14 cellular contexts compared by ENCODE assay signal in genomic region chr2:221997100-221997499, GRCh38.
A peak's percentile ranks its signal among the peaks of the same experiment; 100 is the strongest.
DNase-seq lines count a peak whose midpoint lies in the region; ATAC-seq and TF ChIP-seq lines count a peak whose summit lies in the region.
"Had no signal": no experiment of that assay in that cellular context is flagged by ENCODE, and none has a peak within 500 bp of the region (broad histone marks: within the 10 kb centered on the region; RNA-seq: fewer than 3 reads in every experiment).

No MANE protein-coding gene starts in this region.

- H3K79me2 ChIP-seq in GM23248 (ENCODE audit: insufficient read depth) (no peaks in the 10 kb centered on the region), fibroblast of lung (ENCODE audit: control insufficient read depth, insufficient read depth, low read length) (no peaks in the 10 kb centered on the region)

- H3K4me1 ChIP-seq in GM23248 (ENCODE audit: insufficient read depth) = peaks cover 10% of the 10 kb centered on the region; the same call in 1 of the 2 replicates
- H3K4me1 ChIP-seq in fibroblast of lung (ENCODE audit: control insufficient read depth, extremely low read depth, insufficient read depth, low read length) = no peaks in the 10 kb centered on the region
- H3K4me1 ChIP-seq: pancreas had no signal

- H3K4me2 ChIP-seq in GM23248 (ENCODE audit: unreplicated experiment) = peak overlapping the region; percentile 18
- no peak overlapping the region for H3K4me2 ChIP-seq in fibroblast of lung (ENCODE audit: extremely low read depth, insufficient read depth, low read length)

- in situ Hi-C loops in GM23248 (cut with MboI) = no loop called here

- H3K27ac ChIP-seq in GM23248 (no peak overlapping the region), fibroblast of lung (ENCODE audit: insufficient read depth, low read length) (no peak overlapping the region), dorsolateral prefrontal cortex (no peak overlapping the region)
- H3K27ac ChIP-seq: pancreas had no signal

- WGBS in GM23248 (ENCODE audit: low coverage in 1 of 2, low lambda C conversion rate in 2 of 2, missing lambda C conversion rate in 2 of 2), 2 experiments = 17 to 20% methylated on average over 3 of the region's 3 CpGs

- intact Hi-C loops in dorsolateral prefrontal cortex (cut with DNase I) = no loop called here

- H3K9me2 ChIP-seq in GM23248 (ENCODE audit: insufficient read depth) = no peaks in the 10 kb centered on the region

- H3K9me3 ChIP-seq in GM23248 (ENCODE audit: low read depth) (no peaks in the 10 kb centered on the region), fibroblast of lung (ENCODE audit: control insufficient read depth, insufficient read depth, low read depth, low read length) (no peaks in the 10 kb centered on the region)
- H3K9me3 ChIP-seq: pancreas had no signal

- H3K36me3 ChIP-seq in GM23248 (ENCODE audit: low read depth) = no peaks in the 10 kb centered on the region
- H3K36me3 ChIP-seq in fibroblast of lung (ENCODE audit: control insufficient read depth, insufficient read depth, low read length) = no peaks in the 10 kb centered on the region
- H3K36me3 ChIP-seq: pancreas had no signal

- H3K9ac ChIP-seq in GM23248 = no peak overlapping the region
- no peak overlapping the region for H3K9ac ChIP-seq in fibroblast of lung (ENCODE audit: insufficient read depth, low read length)

- TF ChIP-seq CTCF in fibroblast of lung (conservative IDR thresholded peaks at IDR 0.05 in 1 of 2, IDR thresholded peaks at IDR 0.05 in 1 of 2; ENCODE audit: low read depth in 1 of 2, low read length in 2 of 2) = no peak
- no peak for TF ChIP-seq CTCF in retinal pigment epithelial cell (conservative IDR thresholded peaks at IDR 0.05; ENCODE audit: low read depth, low read length)
- no peak for TF ChIP-seq CTCF in dorsolateral prefrontal cortex (IDR thresholded peaks at IDR 0.05 in 54 of 56, conservative IDR thresholded peaks at IDR 0.05 in 2 of 56; ENCODE audit: low read depth in 1 of 56, partially characterized antibody in 56 of 56)

- H3F3A ChIP-seq in GM23248 (ENCODE audit: insufficient read depth) = 0 out of 2 replicates have a peak, but pooled peaks cover 4% of the 10 kb centered on the region

- DNase-seq in GM23248 = peak; percentile 55
- peak; percentile 91 for DNase-seq in RPMI7951 (ENCODE audit: low read depth)
- peak; percentile 73 to 93 for DNase-seq in fibroblast of lung (ENCODE audit: low read depth in 2 of 2)
- peak; percentile 40 for DNase-seq in retinal pigment epithelial cell (ENCODE audit: low read depth)
- DNase-seq in dorsolateral prefrontal cortex = no peak
- no peak for DNase-seq in stimulated activated CD8-positive, alpha-beta memory T cell treated with anti-CD3 and anti-CD28 coated beads, Interleukin-4, amount 100 ng/mL, for 48 hours
- DNase-seq: activated CD4-positive, alpha-beta T cell treated with anti-CD3 and anti-CD28 coated beads, Interleukin-2, amount 50 U/mL, for 4 hours; activated naive CD8-positive, alpha-beta T cell treated with anti-CD3 and anti-CD28 coated beads, Interleukin-2, amount 10 ng/mL, durations not matched to agents 7 days and 5 days; DMS79 treated with DMSO at 0.1 percent for 48 hours; left ventricle myocardium superior; NCI-H510A treated with DMSO at 0.1 percent for 48 hours; pancreas had no signal

- H3K27me3 ChIP-seq in GM23248 (replicated peaks; ENCODE audit: insufficient read depth) = no peaks in the 10 kb centered on the region
- no peaks in the 10 kb centered on the region for H3K27me3 ChIP-seq in fibroblast of lung (ENCODE audit: control insufficient read depth, insufficient read depth, low read length)
- peaks cover 0 to 6% (median 0%) of the 10 kb centered on the region in 45 donors for H3K27me3 ChIP-seq in dorsolateral prefrontal cortex

- no peaks in the 10 kb centered on the region for H4K20me1 ChIP-seq in GM23248 (ENCODE audit: insufficient read depth)
- no peaks in the 10 kb centered on the region for H4K20me1 ChIP-seq in fibroblast of lung (ENCODE audit: control insufficient read depth, extremely low read depth, insufficient read depth, low read length)

- H2AFZ ChIP-seq in GM23248 (no peak overlapping the region), fibroblast of lung (ENCODE audit: low read length) (no peak overlapping the region)

- H3K4me3 ChIP-seq in GM23248 = no peak overlapping the region
- H3K4me3 ChIP-seq in fibroblast of lung (replicated peaks in 1 of 4; ENCODE audit: control extremely low read depth in 1 of 4, insufficient read depth in 1 of 4, low read depth in 3 of 4, low read length in 4 of 4) = no peak overlapping the region
- H3K4me3 ChIP-seq in retinal pigment epithelial cell (ENCODE audit: low read length) = no peak overlapping the region
- H3K4me3 ChIP-seq in dorsolateral prefrontal cortex = no peak overlapping the region
- H3K4me3 ChIP-seq: pancreas had no signal

- ATAC-seq in HG03095 (IDR thresholded peaks at IDR 0.05; ENCODE audit: unreplicated experiment) = no peak
- ATAC-seq in HG02678 (IDR thresholded peaks at IDR 0.05; ENCODE audit: unreplicated experiment) = no peak
- ATAC-seq: left ventricle myocardium superior, pancreas had no signal

Comparison
In these comparisons a context has a peak if more than half of its experiments do, and no peak if none do; other contexts are left out.
1. DNase-seq: peak in GM23248 (single experiment), RPMI7951 (single experiment), fibroblast of lung (2 of 2) and retinal pigment epithelial cell (single experiment); none in dorsolateral prefrontal cortex (0 of 10) and stimulated activated CD8-positive, alpha-beta memory T cell treated with anti-CD3 and anti-CD28 coated beads, Interleukin-4, amount 100 ng/mL, for 48 hours (single experiment).